ENCODE assay signal across 8 cellular contexts in the genomic region with DNA sequence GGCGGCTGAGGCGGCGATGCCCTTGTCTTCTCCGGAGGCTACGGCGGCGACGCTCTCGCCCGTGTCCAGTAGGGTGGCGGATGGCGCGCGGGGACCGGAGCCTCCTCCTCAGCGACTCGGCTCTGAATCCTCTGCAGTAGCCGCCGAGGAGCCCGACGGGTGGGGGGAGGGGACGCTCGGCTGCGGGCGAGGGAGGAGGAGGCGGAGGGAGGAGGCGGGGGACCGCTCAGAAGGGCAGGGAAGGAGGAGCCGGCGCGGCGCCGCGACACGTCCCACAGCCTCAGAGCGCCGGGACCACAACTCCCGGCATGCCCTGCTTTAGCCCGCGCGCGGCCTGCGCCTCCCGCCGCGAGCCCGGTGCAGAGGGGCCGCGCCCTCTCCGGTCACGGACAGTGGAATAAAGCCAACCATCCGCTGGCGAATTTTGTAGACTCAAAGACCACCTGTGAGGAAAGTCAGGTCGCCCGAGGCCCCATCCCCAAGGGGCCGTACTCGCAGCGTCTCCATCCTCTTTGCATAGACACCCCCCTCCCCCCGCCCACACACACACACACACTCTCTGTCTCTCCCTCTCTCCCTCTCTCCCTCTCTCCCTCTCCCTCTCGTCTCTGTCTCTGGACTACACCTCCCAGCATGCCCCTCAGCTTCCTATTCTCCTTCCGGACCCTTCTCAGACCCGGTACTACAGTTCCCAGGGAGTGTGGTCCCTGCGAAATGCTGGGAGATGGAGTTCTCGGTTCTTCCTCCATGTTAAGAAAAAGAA. TPM values are rescaled to one million over a fixed set of nuclear protein-coding genes. Genes with fewer than 3 reads are reported as not detected.
DNase-seq lines count a peak whose midpoint lies in the region; ATAC-seq lines count a peak whose summit lies in the region.

A gene with protein sequence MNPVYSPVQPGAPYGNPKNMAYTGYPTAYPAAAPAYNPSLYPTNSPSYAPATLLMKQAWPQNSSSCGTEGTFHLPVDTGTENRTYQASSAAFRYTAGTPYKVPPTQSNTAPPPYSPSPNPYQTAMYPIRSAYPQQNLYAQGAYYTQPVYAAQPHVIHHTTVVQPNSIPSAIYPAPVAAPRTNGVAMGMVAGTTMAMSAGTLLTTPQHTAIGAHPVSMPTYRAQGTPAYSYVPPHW (minus strand): TSS at position 157 of the 763 bp plus-strand sequence. CDS start 129,638 bp downstream, outside the sequence.

- ATAC-seq in GM19043 (IDR thresholded peaks at IDR 0.05; ENCODE audit: low read depth, unreplicated experiment) (peak; percentile 85), HG03378 (IDR thresholded peaks at IDR 0.05; ENCODE audit: unreplicated experiment) (peak; percentile 71)

- DNase-seq in Ammon's horn (ENCODE audit: low spot score): peak; percentile 99
- DNase-seq in NCI-H460 (ENCODE audit: extremely low read depth, low read depth): peak; percentile 90
- peak; percentile 86 for DNase-seq in activated CD4-positive, CD25-positive, alpha-beta regulatory T cell treated with anti-CD3 and anti-CD28 coated beads, Interleukin-2, amount 50 U/mL, for 72 hours
- peak; percentile 78 to 92 for DNase-seq in cerebellar nuclear complex (lab: John Stamatoyannopoulos, UW)
- peak; percentile 99 for DNase-seq in islet precursor cell
- DNase-seq in stimulated activated CD4-positive, alpha-beta T cell treated with anti-CD3 and anti-CD28 coated beads, Interleukin-12 subunit alpha, Interleukin-12 subunit beta, amount 100 ng/mL, for 48 hours (ENCODE audit: low read depth in 2 of 3, low spot score in 1 of 3): peak; percentile 85 to 91 (median 88)

RNA-seq across cellular contexts. Expression of the gene that starts here (rescaled TPM):
- 5.0 and 5.3 TPM in 2 replicates for total RNA-seq in NCI-H460 (2014; rRNA removed; shearing (Covaris generic))
- polyA plus RNA-seq in NCI-H460 (2014; cell fraction: nucleus; rRNA removed): 4.7 and 7.2 TPM in 2 replicates

Comparison
In these comparisons a context has a peak if more than half of its experiments do, and no peak if none do; other contexts are left out.
1. Peak in every context shown above with its lines: DNase-seq and ATAC-seq.